32 cellular contexts compared by ENCODE assay signal in the genomic region with DNA sequence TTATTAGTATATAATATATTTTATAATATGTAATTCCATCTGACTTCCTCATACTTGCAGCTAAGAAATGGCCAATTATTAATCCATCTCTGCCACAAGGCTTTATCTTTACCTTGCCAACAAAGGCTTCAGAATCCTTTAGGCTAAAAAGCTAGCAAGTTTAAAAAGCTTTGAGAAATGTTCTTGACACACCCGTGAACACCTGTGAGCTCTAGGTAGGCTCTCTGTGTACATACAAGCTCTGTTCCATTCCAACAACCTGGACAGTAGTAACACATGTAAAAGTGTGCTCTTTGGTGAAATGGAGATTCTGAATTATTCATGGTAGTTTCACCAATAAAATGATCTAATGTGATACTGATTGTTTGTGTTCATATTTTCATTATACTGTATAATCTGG.
"Had no signal": no experiment of that assay in that cellular context is flagged by ENCODE, and none has a peak within 500 bp of the region (broad histone marks: within the 10 kb centered on the region; RNA-seq: fewer than 3 reads in every experiment).

No MANE protein-coding gene starts in this region.

- H3K4me1 ChIP-seq: Peyer's patch, SJSA1 had no signal

- H3K9me3 ChIP-seq: MG63, SJSA1, SK-N-SH had no signal

- H3K4me2 ChIP-seq: SK-N-SH had no signal

- FAIRE-seq: TTC549 had no signal

- H3K4me3 ChIP-seq: cardiac muscle cell, MG63, Peyer's patch, SJSA1 had no signal

- H3K36me3 ChIP-seq: cardiac muscle cell, MG63, Peyer's patch, SJSA1 had no signal

- H3K27me3 ChIP-seq: cardiac muscle cell, MG63, Peyer's patch, SJSA1 had no signal

- H3K27ac ChIP-seq: cardiac muscle cell, SJSA1 had no signal

- ATAC-seq: activated CD4-positive, alpha-beta T cell treated with anti-CD3 and anti-CD28 coated beads for 36 hours; activated CD8-positive, alpha-beta memory T cell treated with anti-CD3 and anti-CD28 coated beads, Interleukin-2, amount 10 ng/mL, durations not matched to agents 7 days and 5 days; PC-3 had no signal

- DNase-seq: activated CD4-positive, alpha-beta memory T cell treated with anti-CD3 and anti-CD28 coated beads for 36 hours; activated CD4-positive, alpha-beta T cell treated with anti-CD3 and anti-CD28 coated beads for 36 hours; activated CD4-positive, alpha-beta T cell treated with anti-CD3 and anti-CD28 coated beads, Interleukin-2, amount 50 U/mL, for 1 hour; activated CD8-positive, alpha-beta memory T cell treated with anti-CD3 and anti-CD28 coated beads for 24 hours; activated CD8-positive, alpha-beta memory T cell treated with anti-CD3 and anti-CD28 coated beads, Interleukin-2, amount 10 ng/mL, durations not matched to agents 7 days and 5 days; activated CD8-positive, alpha-beta memory T cell treated with anti-CD3 and anti-CD28 coated beads, Interleukin-2, amount 50 U/mL, for 48 hours; activated effector memory CD4-positive, alpha-beta T cell treated with Interleukin-2 at 50 U/mL for 16 hours; activated naive CD4-positive, alpha-beta T cell; activated naive CD4-positive, alpha-beta T cell treated with anti-CD3 and anti-CD28 coated beads, Interleukin-2, amount 50 U/mL, for 16 hours; activated naive CD8-positive, alpha-beta T cell treated with anti-CD3 and anti-CD28 coated beads for 36 hours; activated T-cell treated with anti-CD3 and anti-CD28 coated beads, Interleukin-2, amount 50 U/mL, for 48 hours; amniotic stem cell; aorta; Kasumi-1; KG1; MG63; NCI-H1048; NCI-H1105 treated with DMSO at 0.1 percent for 48 hours; NCI-H1436; NCI-H1694; NCI-H1930; NCI-H2081 treated with DMSO at 0.1 percent for 48 hours; NCI-H345; NCI-H524 treated with DMSO at 0.1 percent for 48 hours; PC-3; Peyer's patch; RPMI8226; SHP77 treated with DMSO at 0.1 percent for 48 hours; SK-N-SH had no signal

- H3K9ac ChIP-seq: SK-N-SH had no signal
